13 cellular contexts compared by ENCODE assay signal in the genomic region with DNA sequence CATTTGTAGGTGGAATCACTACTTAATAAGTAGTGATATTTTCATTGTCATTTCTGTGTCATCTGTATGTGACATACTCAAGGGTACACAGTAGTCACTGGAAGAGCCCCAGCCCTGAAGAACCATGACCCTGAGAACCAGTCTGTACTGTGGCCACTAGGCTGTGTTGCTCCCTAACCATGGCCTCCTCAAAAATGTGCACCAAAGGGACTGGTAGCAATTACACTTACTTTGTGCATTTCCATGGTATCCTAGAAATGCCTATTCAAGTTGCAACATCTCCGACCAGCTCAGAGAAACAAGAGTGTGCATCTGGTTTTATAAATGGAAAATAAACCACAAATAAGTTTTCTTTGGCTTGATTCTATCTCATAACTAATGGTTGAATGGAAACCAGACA.
DNase-seq lines count a peak whose midpoint lies in the region; ATAC-seq and TF ChIP-seq lines count a peak whose summit lies in the region.
"Had no signal": no experiment of that assay in that cellular context is flagged by ENCODE, and none has a peak within 500 bp of the region (broad histone marks: within the 10 kb centered on the region; RNA-seq: fewer than 3 reads in every experiment).

No MANE protein-coding gene starts in this region.

- peaks cover 60% of the 10 kb centered on the region for H3K36me3 Mint-ChIP-seq in HFFc6 (ENCODE audit: low read depth)
- peaks cover 54 to 91% of the 10 kb centered on the region in 2 donors for H3K36me3 Mint-ChIP-seq in activated naive CD4-positive, alpha-beta T cell treated with anti-CD3 and anti-CD28 coated beads, Interleukin-2, amount 50 U/mL, for 72 hours
- peaks cover 59% of the 10 kb centered on the region for H3K36me3 Mint-ChIP-seq in natural killer cell treated with Interleukin-12 subunit alpha and Interleukin-12 subunit beta and Interleukin-15 and Interleukin-18, amount 100 ng/mL, for 72 hours

- no peaks in the 10 kb centered on the region for H3K36me3 ChIP-seq in left ventricle myocardium inferior

- DNase-seq in SIG-M5 treated with dmso at 0.1 percent for 504 hours (lab: John Stamatoyannopoulos, UW; ENCODE audit: unreplicated experiment) (peak; percentile 15), SIG-M5 (lab: John Stamatoyannopoulos, UW) (no peak), HFFc6 (peak; percentile 79), NAMALWA (ENCODE audit: low spot score) (no peak), left ventricle myocardium inferior (no peak), OCI-M1 (lab: John Stamatoyannopoulos, UW) (no peak)
- no peak for DNase-seq in activated naive CD4-positive, alpha-beta T cell treated with anti-CD3 and anti-CD28 coated beads, Interleukin-2, amount 50 U/mL, for 72 hours (ENCODE audit: low spot score in 2 of 2)
- DNase-seq in natural killer cell treated with Interleukin-12 subunit alpha and Interleukin-12 subunit beta and Interleukin-15 and Interleukin-18, amount 100 ng/mL, for 72 hours (ENCODE audit: low spot score): no peak
- DNase-seq: 8988T; amygdala; head of caudate nucleus; NCI-H446; stimulated activated CD4-positive, alpha-beta T cell treated with anti-CD3 and anti-CD28 coated beads, Interleukin-2, amount 100 ng/mL, for 24 hours had no signal

- TF ChIP-seq CTCF in HFFc6 (IDR thresholded peaks at IDR 0.05) (peak; percentile 68), left ventricle myocardium inferior (IDR thresholded peaks at IDR 0.05; ENCODE audit: borderline replicate concordance) (no peak)

- H3K27ac Mint-ChIP-seq in HFFc6: peak overlapping the region; percentile 93
- H3K27ac Mint-ChIP-seq in activated naive CD4-positive, alpha-beta T cell treated with anti-CD3 and anti-CD28 coated beads, Interleukin-2, amount 50 U/mL, for 72 hours: peak overlapping the region; percentile 56 to 81
- peak overlapping the region; percentile 67 to 86 for H3K27ac Mint-ChIP-seq in natural killer cell treated with Interleukin-12 subunit alpha and Interleukin-12 subunit beta and Interleukin-15 and Interleukin-18, amount 100 ng/mL, for 72 hours

- H3K4me3 Mint-ChIP-seq in HFFc6: peak overlapping the region; percentile 80; the same call in 1 of the 2 replicates
- no peak overlapping the region for H3K4me3 Mint-ChIP-seq in natural killer cell treated with Interleukin-12 subunit alpha and Interleukin-12 subunit beta and Interleukin-15 and Interleukin-18, amount 100 ng/mL, for 72 hours

- H3K9me3 Mint-ChIP-seq in HFFc6: no peaks in the 10 kb centered on the region
- peaks cover 0 to 5% of the 10 kb centered on the region in 2 donors for H3K9me3 Mint-ChIP-seq in activated naive CD4-positive, alpha-beta T cell treated with anti-CD3 and anti-CD28 coated beads, Interleukin-2, amount 50 U/mL, for 72 hours
- H3K9me3 Mint-ChIP-seq in natural killer cell treated with Interleukin-12 subunit alpha and Interleukin-12 subunit beta and Interleukin-15 and Interleukin-18, amount 100 ng/mL, for 72 hours: no peaks in the 10 kb centered on the region

- H3K27me3 Mint-ChIP-seq in HFFc6 (ENCODE audit: insufficient read depth): peaks cover 1% of the 10 kb centered on the region; the same call in 1 of the 2 replicates
- no peaks in the 10 kb centered on the region for H3K27me3 Mint-ChIP-seq in natural killer cell treated with Interleukin-12 subunit alpha and Interleukin-12 subunit beta and Interleukin-15 and Interleukin-18, amount 100 ng/mL, for 72 hours

- no peak overlapping the region for H3K27ac ChIP-seq in left ventricle myocardium inferior (replicated peaks)

- no peaks in the 10 kb centered on the region for H3K27me3 ChIP-seq in left ventricle myocardium inferior (ENCODE audit: low read depth)

- intact Hi-C loops in left ventricle myocardium inferior (cut with micrococcal nuclease): no loop called here

- no peaks in the 10 kb centered on the region for H3K4me1 ChIP-seq in left ventricle myocardium inferior

- H3K4me1 Mint-ChIP-seq in HFFc6 (ENCODE audit: low read depth): peaks cover 90% of the 10 kb centered on the region
- H3K4me1 Mint-ChIP-seq in natural killer cell treated with Interleukin-12 subunit alpha and Interleukin-12 subunit beta and Interleukin-15 and Interleukin-18, amount 100 ng/mL, for 72 hours (ENCODE audit: low read depth in 2 of 2): peaks cover 52 to 70% of the 10 kb centered on the region in 2 donors

- H3K9me3 ChIP-seq in left ventricle myocardium inferior (replicated peaks): no peaks in the 10 kb centered on the region

- no peak overlapping the region for H3K4me3 ChIP-seq in left ventricle myocardium inferior

- ATAC-seq in activated naive CD4-positive, alpha-beta T cell treated with anti-CD3 and anti-CD28 coated beads, Interleukin-2, amount 50 U/mL, for 72 hours: peak in 1 of 2 donors; percentile 37
- no peak for ATAC-seq in natural killer cell treated with Interleukin-12 subunit alpha and Interleukin-12 subunit beta and Interleukin-15 and Interleukin-18, amount 100 ng/mL, for 72 hours

Comparison
In these comparisons a context has a peak if more than half of its experiments do, and no peak if none do; other contexts are left out.
1. DNase-seq: peak in SIG-M5 treated with dmso at 0.1 percent for 504 hours (single experiment) and HFFc6 (single experiment); none in SIG-M5 (single experiment), activated naive CD4-positive, alpha-beta T cell treated with anti-CD3 and anti-CD28 coated beads, Interleukin-2, amount 50 U/mL, for 72 hours (0 of 2), natural killer cell treated with Interleukin-12 subunit alpha and Interleukin-12 subunit beta and Interleukin-15 and Interleukin-18, amount 100 ng/mL, for 72 hours (single experiment), NAMALWA (single experiment), left ventricle myocardium inferior (single experiment) and OCI-M1 (single experiment).
2. Peak in every context shown above with its lines, with median percentiles within 50 percentile points of each other: H3K27ac Mint-ChIP-seq.